ENCODE assay signal across 11 cellular contexts in the genomic region with DNA sequence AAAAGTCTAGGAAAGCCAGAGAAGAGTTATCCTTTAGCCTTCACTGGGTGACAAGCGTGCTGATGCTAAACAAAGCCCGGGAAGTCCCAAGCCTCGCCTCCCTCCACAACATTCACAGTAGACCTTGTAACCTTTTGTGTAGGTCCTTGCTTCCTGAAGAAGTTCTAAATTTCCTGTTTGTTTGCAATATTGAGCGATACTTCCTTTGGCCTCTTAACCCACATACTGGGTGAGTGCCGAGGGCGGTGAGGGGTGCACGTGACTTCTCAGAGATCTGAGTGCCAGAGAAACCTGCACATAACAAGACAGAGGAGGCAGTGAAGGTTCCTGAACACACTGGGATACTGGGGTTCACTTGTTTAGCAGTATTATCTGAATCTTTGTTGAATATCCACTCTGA.
A peak's percentile ranks its signal among the peaks of the same experiment; 100 is the strongest.
DNase-seq lines count a peak whose midpoint lies in the region; ATAC-seq, FAIRE-seq and TF ChIP-seq lines count a peak whose summit lies in the region.
"Had no signal": no experiment of that assay in that cellular context is flagged by ENCODE, and none has a peak within 500 bp of the region (broad histone marks: within the 10 kb centered on the region; RNA-seq: fewer than 3 reads in every experiment).

No MANE protein-coding gene starts in this region.

- POLR2A ChIA-PET in GM12878 (lab: Charles Lee): no interaction called here

- peaks cover 11 to 33% of the 10 kb centered on the region in 2 experiments for H3K36me3 ChIP-seq in GM12878 (ENCODE audit: control insufficient read depth in 2 of 2, insufficient read depth in 2 of 2, low read length in 1 of 2)
- peaks cover 100% of the 10 kb centered on the region for H3K36me3 ChIP-seq in neutrophil
- H3K36me3 ChIP-seq: BE2C, SJCRH30 had no signal

- in situ Hi-C loops in GM12878 (cut with MboI): no loop called here

- no peaks in the 10 kb centered on the region for H3K79me2 ChIP-seq in GM12878 (ENCODE audit: control insufficient read depth, insufficient read depth, low read length)

- H3K4me1 ChIP-seq in GM12878 (ENCODE audit: control insufficient read depth, insufficient read depth, low read length): peaks cover 6% of the 10 kb centered on the region
- peaks cover 17 to 22% of the 10 kb centered on the region in 2 experiments for H3K4me1 ChIP-seq in neutrophil (ENCODE audit: control insufficient read depth in 1 of 2, insufficient read depth in 1 of 2, low read depth in 1 of 2, low read length in 1 of 2)
- H3K4me1 ChIP-seq: SJCRH30 had no signal

- H3K9me3 ChIP-seq in GM12878 (replicated peaks; ENCODE audit: control insufficient read depth, insufficient read depth, low read length): no peaks in the 10 kb centered on the region
- no peaks in the 10 kb centered on the region for H3K9me3 ChIP-seq in neutrophil
- H3K9me3 ChIP-seq: BE2C, SJCRH30 had no signal

- 2% methylated on average over 7 of the region's 7 CpGs for WGBS in GM12878 (ENCODE audit: insufficient coverage, insufficient replicate concordance, low lambda C conversion rate, missing lambda C conversion rate)

- no peak overlapping the region for H3K9ac ChIP-seq in GM12878 (ENCODE audit: control insufficient read depth, insufficient read depth, low read length)

- no peak overlapping the region for H3K4me2 ChIP-seq in GM12878 (ENCODE audit: control insufficient read depth, insufficient read depth)

- peak overlapping the region; percentile 45; the same call in 1 of the 2 replicates for H3K27ac ChIP-seq in GM12878 (ENCODE audit: control insufficient read depth, insufficient read depth)
- peak overlapping the region; percentile 73 for H3K27ac ChIP-seq in neutrophil
- H3K27ac ChIP-seq: dorsolateral prefrontal cortex, SJCRH30 had no signal

- ATAC-seq in GM12878: no peak

- SMC1A ChIA-PET in GM12878 (lab: Charles Lee; ENCODE audit: uncharacterized antibody, unreplicated experiment): interaction anchor here (0.8 to 1.2 kb wide), 2 partner anchors 10 to 132 kb away, joined by 3 to 5 read pairs; no protein-coding TSS in a partner anchor

- CTCF ChIA-PET in GM12878 (lab: Yijun Ruan, JAX): no interaction called here

- RAD21 ChIA-PET in GM12878 (lab: Charles Lee; ENCODE audit: unreplicated experiment): no interaction called here

- no peak for FAIRE-seq in GM12878 (lab: Jason Lieb, UNC)

- DNase-seq in CD1c-positive myeloid dendritic cell (ENCODE audit: extremely low spot score) (peak; percentile 35), T-helper 9 cell (peak; percentile 39), GM12878 (ENCODE audit: low read depth, low spot score) (no peak), COLO668 (lab: John Stamatoyannopoulos, UW; ENCODE audit: unreplicated experiment) (no peak), MV-4-11 (lab: John Stamatoyannopoulos, UW) (no peak), NCI-H1092 treated with DMSO at 0.1 percent for 48 hours (lab: John Stamatoyannopoulos, UW) (no peak), foreskin fibroblast (no peak)
- DNase-seq: BE2C, dorsolateral prefrontal cortex, SJCRH30 had no signal

- TF ChIP-seq CTCF in GM12878 (IDR thresholded peaks at IDR 0.05 in 2 of 3, conservative IDR thresholded peaks at IDR 0.05 in 1 of 3; ENCODE audit: control insufficient read depth in 2 of 3, extremely low read depth in 1 of 3, insufficient read depth in 1 of 3, low read depth in 3 of 3, low read length in 3 of 3) (no peak), neutrophil (IDR thresholded peaks at IDR 0.05) (no peak), foreskin fibroblast (IDR thresholded peaks at IDR 0.05; ENCODE audit: low read depth, low read length) (no peak)

- no TSS peak for BruUV-seq in GM12878 (replicated peaks; lab: Mats Ljungman, UMichigan)

- no peak overlapping the region; the same call in 1 of the 2 replicates for H2AFZ ChIP-seq in GM12878 (ENCODE audit: control insufficient read depth, low read depth, low read length)

- TF ChIP-seq POLR2A in GM12878 (IDR thresholded peaks at IDR 0.05; ENCODE audit: low read depth, low read length): no peak

- TF ChIP-seq EP300 in GM12878 (IDR thresholded peaks at IDR 0.05; ENCODE audit: borderline replicate concordance in 1 of 2, control insufficient read depth in 1 of 2, low read depth in 2 of 2, low read length in 2 of 2): no peak

- no peaks in the 10 kb centered on the region for H3K27me3 ChIP-seq in GM12878 (replicated peaks in 1 of 2; ENCODE audit: control insufficient read depth in 2 of 2, insufficient read depth in 2 of 2, low read length in 1 of 2)
- no peaks in the 10 kb centered on the region for H3K27me3 ChIP-seq in neutrophil
- H3K27me3 ChIP-seq: BE2C, dorsolateral prefrontal cortex, SJCRH30 had no signal

- H4K20me1 ChIP-seq in GM12878 (ENCODE audit: control insufficient read depth, insufficient read depth): no peaks in the 10 kb centered on the region

- intact Hi-C loops in GM12878 (cut with micrococcal nuclease; ENCODE audit: unreplicated experiment): no loop called here

- H3K4me3 ChIP-seq in GM12878 (no peak overlapping the region), neutrophil (ENCODE audit: low read depth in 1 of 2, low read length in 1 of 2) (no peak overlapping the region), foreskin fibroblast (ENCODE audit: low read depth in 1 of 2, low read length in 2 of 2) (no peak overlapping the region)
- H3K4me3 ChIP-seq: dorsolateral prefrontal cortex, SJCRH30 had no signal

- no peak for TF ChIP-seq RAD21 in GM12878 (IDR thresholded peaks at IDR 0.05; ENCODE audit: insufficient read depth, low read depth, low read length)

TF ChIP-seq in GM12878, 131 proteins besides CTCF, POLR2A, EP300 and RAD21:
- TF ChIP-seq BHLHE40 (IDR thresholded peaks at IDR 0.05; ENCODE audit: borderline replicate concordance in 1 of 2, low read depth in 2 of 2, low read length in 1 of 2) (0 out of 4 replicates have a peak, but pooled peaks of 1 of the 2 experiments have one; percentile 12), RUNX3 (IDR thresholded peaks at IDR 0.05; ENCODE audit: low read length) (peak; percentile 14; the same call in 1 of the 2 replicates), ETV6 (conservative IDR thresholded peaks at IDR 0.05 in 1 of 2, IDR thresholded peaks at IDR 0.05 in 1 of 2; ENCODE audit: borderline replicate concordance in 1 of 2, low read depth in 1 of 2) (no peak)

Comparison
In these comparisons a context has a peak if more than half of its experiments do, and no peak if none do; other contexts are left out.
1. DNase-seq: peak in CD1c-positive myeloid dendritic cell (single experiment) and T-helper 9 cell (single experiment); none in GM12878 (single experiment), COLO668 (single experiment), MV-4-11 (single experiment), NCI-H1092 treated with DMSO at 0.1 percent for 48 hours (single experiment) and foreskin fibroblast (0 of 2).